Comparison of ENCODE assay signal across 1 cellular context in genomic region chr17:7712111-7712771, GRCh38.
TF ChIP-seq lines count a peak whose summit lies in the region.

No MANE protein-coding gene starts in this region.

TF ChIP-seq in HEK293, 187 proteins besides CTCF, POLR2A, EP300 and RAD21 (continued from another document):
- TF ChIP-seq ZNF398 (tag by site-specific recombination; IDR thresholded peaks at IDR 0.05), result no peak
- peak; percentile 71; the same call in 1 of the 2 replicates for TF ChIP-seq KLF10 (tag by site-specific recombination; IDR thresholded peaks at IDR 0.05)
- peak; percentile 95 for TF ChIP-seq MYNN (tag by site-specific recombination; IDR thresholded peaks at IDR 0.05; ENCODE audit: borderline replicate concordance)
- TF ChIP-seq ZNF544 (tag by site-specific recombination; IDR thresholded peaks at IDR 0.05), result no peak
- TF ChIP-seq YY1 (tag by site-specific recombination; IDR thresholded peaks at IDR 0.05), result no peak
- TF ChIP-seq ZNF488 (tag by site-specific recombination; IDR thresholded peaks at IDR 0.05), result no peak
- TF ChIP-seq ZBTB17 (tag by site-specific recombination; IDR thresholded peaks at IDR 0.05), result 0 out of 2 replicates have a peak, but pooled peaks have one; percentile 11
- 0 out of 2 replicates have a peak, but pooled peaks have one; percentile 10 for TF ChIP-seq ZNF600 (tag by site-specific recombination; IDR thresholded peaks at IDR 0.05)
- TF ChIP-seq ZIC2 (tag by site-specific recombination; IDR thresholded peaks at IDR 0.05), result peak; percentile 81
- TF ChIP-seq ZNF510 (tag by site-specific recombination; IDR thresholded peaks at IDR 0.05; ENCODE audit: insufficient replicate concordance), result no peak
- TF ChIP-seq ZFP69B (tag by site-specific recombination; IDR thresholded peaks at IDR 0.05), result no peak
- TF ChIP-seq SCRT2 (tag by site-specific recombination; IDR thresholded peaks at IDR 0.05), result 0 out of 2 replicates have a peak, but pooled peaks have one; percentile 17
- TF ChIP-seq GLIS1 (tag by site-specific recombination; IDR thresholded peaks at IDR 0.05), result peak; percentile 91
- peak; percentile 50 for TF ChIP-seq ZNF341 (tag by site-specific recombination; IDR thresholded peaks at IDR 0.05; ENCODE audit: low read depth)
- peak; percentile 87 for TF ChIP-seq KLF9 (tag by site-specific recombination; IDR thresholded peaks at IDR 0.05; ENCODE audit: low read depth)
